ENCODE assay signal across 26 cellular contexts in the genomic region with DNA sequence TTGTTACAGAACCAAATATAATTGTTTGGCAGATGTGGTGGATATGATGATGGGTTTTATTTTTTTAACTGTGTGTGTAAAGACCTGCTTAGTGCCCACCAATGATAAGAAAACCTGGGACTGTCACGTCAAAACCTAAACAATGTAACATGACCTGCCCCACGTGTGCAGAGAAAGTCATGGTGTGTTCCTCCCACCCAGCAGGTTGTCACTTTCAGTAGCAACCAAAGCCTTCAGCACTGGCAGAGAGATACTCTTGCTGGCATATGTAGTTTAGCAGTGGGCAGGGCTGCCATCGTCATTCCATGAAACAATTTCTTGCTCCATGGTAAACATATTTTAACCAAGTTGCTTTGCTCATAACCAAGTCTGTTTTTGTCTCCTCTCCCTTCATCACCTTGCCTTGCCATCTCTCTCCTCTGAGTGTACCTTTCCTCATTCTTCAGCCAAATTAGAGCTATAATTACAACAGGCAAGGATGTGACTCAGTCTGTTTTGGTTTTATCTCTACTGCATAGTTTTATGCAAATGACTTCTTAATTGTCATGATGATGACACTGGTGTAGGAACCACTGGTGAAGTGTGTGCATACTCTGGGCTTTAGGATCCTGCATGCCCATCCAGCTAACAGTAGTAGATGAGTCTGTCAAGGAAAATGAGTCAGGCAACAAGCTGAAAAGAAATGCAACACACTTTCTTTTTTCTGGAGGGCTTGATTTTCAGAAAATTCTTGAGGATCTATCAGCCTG.
"Had no signal": no experiment of that assay in that cellular context is flagged by ENCODE, and none has a peak within 500 bp of the region (broad histone marks: within the 10 kb centered on the region; RNA-seq: fewer than 3 reads in every experiment).

No MANE protein-coding gene starts in this region.

- ATAC-seq: left ventricle myocardium superior; pancreas; stimulated activated effector memory CD8-positive, alpha-beta T cell treated with anti-CD3 and anti-CD28 coated beads, Interleukin-12 subunit alpha, Interleukin-12 subunit beta, amount 100 ng/mL, for 72 hours; T-helper 17 cell; WTC11 had no signal

- FAIRE-seq: astrocyte, endothelial cell of umbilical vein, frontal cortex, islet of Langerhans, pancreas, small intestine had no signal

- H3K27me3 ChIP-seq: brain microvascular endothelial cell, esophagus squamous epithelium, pancreas, sigmoid colon, stomach, thyroid gland, upper lobe of left lung, vagina had no signal

- H3K4me1 ChIP-seq: pancreas, prostate gland, thyroid gland, upper lobe of left lung had no signal

- H3K36me3 ChIP-seq: brain microvascular endothelial cell, pancreas, prostate gland, sigmoid colon, stomach, thyroid gland, upper lobe of left lung, vagina had no signal

- DNase-seq: activated CD4-positive, alpha-beta T cell treated with anti-CD3 and anti-CD28 coated beads, Interleukin-2, amount 50 U/mL, for 4 hours; activated gamma-delta T cell; activated naive CD4-positive, alpha-beta T cell treated with anti-CD3 and anti-CD28 coated beads, Interleukin-2, amount 10 ng/mL, durations not matched to agents 7 days and 5 days; activated T-cell treated with anti-CD3 and anti-CD28 coated beads for 4 hours; amniotic stem cell; brain microvascular endothelial cell; central memory CD4-positive, alpha-beta T cell; esophagus squamous epithelium; left ventricle myocardium superior; pancreas; sigmoid colon; small intestine; stimulated activated CD4-positive, alpha-beta T cell treated with anti-CD3 and anti-CD28 coated beads, Interleukin-4, amount 100 ng/mL, for 24 hours; stomach; T-helper 17 cell; T1000; thyroid gland; upper lobe of left lung had no signal

- H3K27ac ChIP-seq: brain microvascular endothelial cell, pancreas, prostate gland, thyroid gland, upper lobe of left lung, vagina had no signal

- H3K4me3 ChIP-seq: esophagus squamous epithelium, pancreas, prostate gland, sigmoid colon, stomach, thyroid gland, upper lobe of left lung, vagina had no signal

- H3K9me3 ChIP-seq: esophagus squamous epithelium, pancreas, prostate gland, sigmoid colon, stomach, thyroid gland, upper lobe of left lung, vagina had no signal
